Comparison of ENCODE assay signal across 7 cellular contexts in genomic region chr1:89454845-89455521, GRCh38.
DNase-seq lines count a peak whose midpoint lies in the region; ATAC-seq and TF ChIP-seq lines count a peak whose summit lies in the region.

No MANE protein-coding gene starts in this region.

- 33 to 39% (median 37%) methylated on average over 7 of the region's 7 CpGs for WGBS in heart left ventricle, 4 donors
- WGBS in sigmoid colon, 2 donors = 36 to 47% methylated on average over 7 of the region's 7 CpGs

- intact Hi-C loops in heart left ventricle (cut with DNase I) = loop anchor here (1.0 to 10.0 kb wide), 11 partner anchors 90 to 480 kb away; partner anchors contain the start of gene GBP6 (in 3 of the 10)
- intact Hi-C loops in sigmoid colon (cut with DNase I) = no loop called here

- no peaks in the 10 kb centered on the region for H3K36me3 ChIP-seq in MG63
- H3K36me3 ChIP-seq in heart left ventricle = no peaks in the 10 kb centered on the region
- H3K36me3 ChIP-seq in sigmoid colon = no peaks in the 10 kb centered on the region

- H3K9me3 ChIP-seq in MG63 = no peaks in the 10 kb centered on the region
- no peaks in the 10 kb centered on the region for H3K9me3 ChIP-seq in heart left ventricle
- no peaks in the 10 kb centered on the region for H3K9me3 ChIP-seq in sigmoid colon

- peak; percentile 8 for DNase-seq in MG63
- peak; percentile 57 for DNase-seq in RWPE1 (ENCODE audit: low spot score)
- peak; percentile 64 for DNase-seq in activated naive CD4-positive, alpha-beta T cell treated with Interleukin-2 at 50 U/mL for 16 hours
- DNase-seq in heart left ventricle = peak in 3 of 5 donors; percentile 20 to 32 (median 24)
- DNase-seq in sigmoid colon = no peak

- H3K4me1 ChIP-seq in heart left ventricle = no peaks in the 10 kb centered on the region
- H3K4me1 ChIP-seq in sigmoid colon = no peaks in the 10 kb centered on the region

- CTCF ChIA-PET in RWPE1 (lab: Yijun Ruan, JAX) = interaction anchor here (0.7 to 1.0 kb wide), 3 partner anchors 183 to 337 kb away, joined by 3 to 4 read pairs (median 3); partner anchors contain the start of gene GBP4

- H3K27me3 ChIP-seq in MG63 (no peaks in the 10 kb centered on the region), heart left ventricle (no peaks in the 10 kb centered on the region), sigmoid colon (no peaks in the 10 kb centered on the region)

- TF ChIP-seq CTCF in GM12872 (IDR thresholded peaks at IDR 0.05; ENCODE audit: insufficient read depth, low read depth, low read length) (peak; percentile 41; the same call in 2 of the 3 replicates), RWPE1 (conservative IDR thresholded peaks at IDR 0.05; ENCODE audit: low read depth) (peak; percentile 64), heart left ventricle (IDR thresholded peaks at IDR 0.05) (peak; percentile 49 to 80 (median 64)), sigmoid colon (IDR thresholded peaks at IDR 0.05) (peak; percentile 38 to 46 (median 40))

- no peak for TF ChIP-seq POLR2A in heart left ventricle (IDR thresholded peaks at IDR 0.05)
- no peak for TF ChIP-seq POLR2A in sigmoid colon (IDR thresholded peaks at IDR 0.05)

- no peak for TF ChIP-seq EP300 in sigmoid colon (IDR thresholded peaks at IDR 0.05)

- no peak for ATAC-seq in heart left ventricle
- no peak for ATAC-seq in GM21576 (IDR thresholded peaks at IDR 0.05; ENCODE audit: unreplicated experiment)

- POLR2A ChIA-PET in RWPE1 (lab: Yijun Ruan, JAX; ENCODE audit: low non-redundant PET) = no interaction called here

- H3K27ac ChIP-seq in RWPE1 (no peak overlapping the region), heart left ventricle (no peak overlapping the region), sigmoid colon (no peak overlapping the region)

- H3K4me3 ChIP-seq in MG63 (no peak overlapping the region), heart left ventricle (no peak overlapping the region), sigmoid colon (no peak overlapping the region)
